Comparison of ENCODE assay signal across 1 cellular context in the genomic region with DNA sequence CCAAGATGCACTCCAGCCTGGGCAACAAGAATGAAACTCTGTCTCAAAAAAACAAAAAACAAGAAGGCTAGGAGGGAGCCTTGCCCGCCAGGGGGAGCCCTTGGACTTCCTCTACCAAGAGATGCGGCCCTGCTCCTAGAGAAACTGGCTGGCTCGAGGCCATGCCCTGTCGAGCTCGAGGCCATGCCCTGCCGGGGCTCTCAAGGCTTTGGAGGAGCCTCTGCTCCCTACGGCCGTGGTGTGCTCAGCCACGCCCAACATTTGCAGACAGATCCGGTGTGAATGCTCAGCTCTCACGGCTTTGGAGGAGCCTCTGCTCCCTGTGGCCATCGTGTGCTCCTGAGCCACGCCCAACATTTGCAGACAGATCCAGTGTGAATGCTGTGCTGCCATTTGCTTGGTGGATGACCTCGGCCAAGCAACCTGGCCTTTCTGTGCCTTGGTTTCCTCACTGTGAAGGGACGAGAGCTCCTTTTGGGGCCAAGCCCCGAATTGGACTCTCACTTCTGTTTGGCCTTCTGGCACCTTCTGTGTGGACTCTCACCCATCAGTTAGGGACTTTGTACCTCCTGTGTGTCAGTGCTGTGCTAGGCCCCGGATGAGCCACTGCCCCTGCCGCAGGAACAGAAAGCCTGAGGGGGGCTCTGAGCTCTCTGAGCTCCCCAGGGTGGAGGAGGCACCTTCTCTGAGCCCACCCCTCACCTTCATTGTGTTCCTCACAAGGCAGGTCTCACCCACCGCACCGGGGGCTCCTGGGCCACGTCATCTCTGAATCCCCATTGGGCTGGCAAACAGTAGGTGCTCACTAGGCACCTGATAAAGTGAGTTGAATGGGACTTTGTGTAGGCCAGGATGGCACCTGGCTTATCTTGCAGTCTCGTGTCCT.
TF ChIP-seq lines count a peak whose summit lies in the region.

No MANE protein-coding gene starts in this region.

TF ChIP-seq in A549, 52 proteins besides CTCF, POLR2A, EP300 and RAD21 (continued from another document):
- TF ChIP-seq, protein P1, sequence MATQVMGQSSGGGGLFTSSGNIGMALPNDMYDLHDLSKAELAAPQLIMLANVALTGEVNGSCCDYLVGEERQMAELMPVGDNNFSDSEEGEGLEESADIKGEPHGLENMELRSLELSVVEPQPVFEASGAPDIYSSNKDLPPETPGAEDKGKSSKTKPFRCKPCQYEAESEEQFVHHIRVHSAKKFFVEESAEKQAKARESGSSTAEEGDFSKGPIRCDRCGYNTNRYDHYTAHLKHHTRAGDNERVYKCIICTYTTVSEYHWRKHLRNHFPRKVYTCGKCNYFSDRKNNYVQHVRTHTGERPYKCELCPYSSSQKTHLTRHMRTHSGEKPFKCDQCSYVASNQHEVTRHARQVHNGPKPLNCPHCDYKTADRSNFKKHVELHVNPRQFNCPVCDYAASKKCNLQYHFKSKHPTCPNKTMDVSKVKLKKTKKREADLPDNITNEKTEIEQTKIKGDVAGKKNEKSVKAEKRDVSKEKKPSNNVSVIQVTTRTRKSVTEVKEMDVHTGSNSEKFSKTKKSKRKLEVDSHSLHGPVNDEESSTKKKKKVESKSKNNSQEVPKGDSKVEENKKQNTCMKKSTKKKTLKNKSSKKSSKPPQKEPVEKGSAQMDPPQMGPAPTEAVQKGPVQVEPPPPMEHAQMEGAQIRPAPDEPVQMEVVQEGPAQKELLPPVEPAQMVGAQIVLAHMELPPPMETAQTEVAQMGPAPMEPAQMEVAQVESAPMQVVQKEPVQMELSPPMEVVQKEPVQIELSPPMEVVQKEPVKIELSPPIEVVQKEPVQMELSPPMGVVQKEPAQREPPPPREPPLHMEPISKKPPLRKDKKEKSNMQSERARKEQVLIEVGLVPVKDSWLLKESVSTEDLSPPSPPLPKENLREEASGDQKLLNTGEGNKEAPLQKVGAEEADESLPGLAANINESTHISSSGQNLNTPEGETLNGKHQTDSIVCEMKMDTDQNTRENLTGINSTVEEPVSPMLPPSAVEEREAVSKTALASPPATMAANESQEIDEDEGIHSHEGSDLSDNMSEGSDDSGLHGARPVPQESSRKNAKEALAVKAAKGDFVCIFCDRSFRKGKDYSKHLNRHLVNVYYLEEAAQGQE (IDR thresholded peaks at IDR 0.05): no peak
- TF ChIP-seq, protein P2, sequence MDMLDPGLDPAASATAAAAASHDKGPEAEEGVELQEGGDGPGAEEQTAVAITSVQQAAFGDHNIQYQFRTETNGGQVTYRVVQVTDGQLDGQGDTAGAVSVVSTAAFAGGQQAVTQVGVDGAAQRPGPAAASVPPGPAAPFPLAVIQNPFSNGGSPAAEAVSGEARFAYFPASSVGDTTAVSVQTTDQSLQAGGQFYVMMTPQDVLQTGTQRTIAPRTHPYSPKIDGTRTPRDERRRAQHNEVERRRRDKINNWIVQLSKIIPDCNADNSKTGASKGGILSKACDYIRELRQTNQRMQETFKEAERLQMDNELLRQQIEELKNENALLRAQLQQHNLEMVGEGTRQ (IDR thresholded peaks at IDR 0.05): no peak
- no peak for TF ChIP-seq ZFP36 (IDR thresholded peaks at IDR 0.05; ENCODE audit: borderline replicate concordance, partially characterized antibody)
TF ChIP-seq in A549: peak in this region for 3.
